ENCODE assay signal across 9 cellular contexts in genomic region chr10:110859206-110859946, GRCh38. TPM values are rescaled to one million over a fixed set of nuclear protein-coding genes. Genes with fewer than 3 reads are reported as not detected.
DNase-seq lines count a peak whose midpoint lies in the region; ATAC-seq, FAIRE-seq and TF ChIP-seq lines count a peak whose summit lies in the region.
"Had no signal": no experiment of that assay in that cellular context is flagged by ENCODE, and none has a peak within 500 bp of the region (broad histone marks: within the 10 kb centered on the region; RNA-seq: fewer than 3 reads in every experiment).

No MANE protein-coding gene starts in this region.

- H3F3A ChIP-seq in OCI-LY1 (ENCODE audit: insufficient read depth, low read length) (peaks cover 9% of the 10 kb centered on the region; the same call in 1 of the 2 replicates), GM23338 (replicated peaks; ENCODE audit: low read depth) (no peaks in the 10 kb centered on the region)

- no peak for TF ChIP-seq RAD21 in HepG2 (CRISPR knock-in tag; IDR thresholded peaks at IDR 0.05)

- peak; percentile 42 for DNase-seq in adipocyte (ENCODE audit: low read depth)
- DNase-seq in HepG2 (ENCODE audit: low spot score): no peak
- DNase-seq in stimulated activated naive CD8-positive, alpha-beta T cell treated with anti-CD3 and anti-CD28 coated beads, Interleukin-15, amount 100 ng/mL, for 72 hours: no peak
- DNase-seq in GM23338 (ENCODE audit: low spot score): no peak

- H3K4me1 ChIP-seq in OCI-LY1 (ENCODE audit: insufficient read depth, low read length, severe bottlenecking) (peaks cover 69% of the 10 kb centered on the region), adipocyte (ENCODE audit: control insufficient read depth, insufficient read depth, low read length) (peaks cover 59% of the 10 kb centered on the region), HepG2 (ENCODE audit: insufficient read depth, low read length) (peaks cover 67% of the 10 kb centered on the region), GM23338 (ENCODE audit: insufficient read depth) (no peaks in the 10 kb centered on the region)

- H3K36me3 ChIP-seq in OCI-LY1 (ENCODE audit: insufficient read depth, low read length): no peaks in the 10 kb centered on the region
- no peaks in the 10 kb centered on the region for H3K36me3 ChIP-seq in adipocyte (ENCODE audit: control insufficient read depth, insufficient read depth, low read length, severe bottlenecking)
- no peaks in the 10 kb centered on the region for H3K36me3 ChIP-seq in HepG2 (replicated peaks in 1 of 2; ENCODE audit: control insufficient read depth in 1 of 2, insufficient read depth in 2 of 2, low read length in 2 of 2)
- no peaks in the 10 kb centered on the region for H3K36me3 ChIP-seq in GM23338 (ENCODE audit: insufficient read depth)
- H3K36me3 ChIP-seq: SJCRH30 had no signal

- in situ Hi-C loops in HepG2 (cut with HindIII; ENCODE audit: extremely low pct_ligation_motif_present, low pct_unique_long_range_greater_than_20kb): no loop called here

- POLR2A ChIA-PET in HepG2 (lab: Yijun Ruan, JAX): interaction anchor here (1.5 to 4.8 kb wide), 4 partner anchors 12 to 59 kb away, joined by 3 to 53 read pairs (median 28); partner anchors contain the start of genes BBIP1, PDCD4 and SHOC2

- ATAC-seq in HepG2: peak; percentile 16
- ATAC-seq in stimulated activated naive CD8-positive, alpha-beta T cell treated with anti-CD3 and anti-CD28 coated beads, Interleukin-15, amount 100 ng/mL, for 72 hours: no peak
- ATAC-seq in HG03432 (IDR thresholded peaks at IDR 0.05; ENCODE audit: unreplicated experiment): no peak
- no peak for ATAC-seq in GM23338
- ATAC-seq in HG02970 (IDR thresholded peaks at IDR 0.05; ENCODE audit: low FRiP score, unreplicated experiment): no peak
- ATAC-seq: HCT116 had no signal

- H3K9me2 ChIP-seq in OCI-LY1 (ENCODE audit: low read depth, low read length): no peaks in the 10 kb centered on the region
- peaks cover 5% of the 10 kb centered on the region for H3K9me2 ChIP-seq in GM23338 (ENCODE audit: insufficient read depth)

- CTCF ChIA-PET in HepG2 (lab: Yijun Ruan, JAX; ENCODE audit: low intra/inter-chr PET ratio, low total read pairs): no interaction called here

- no peak for TF ChIP-seq CTCF in OCI-LY1 (IDR thresholded peaks at IDR 0.05; ENCODE audit: low read length)
- TF ChIP-seq CTCF in HepG2 (CRISPR knock-in tag; IDR thresholded peaks at IDR 0.05): no peak
- no peak for TF ChIP-seq CTCF in GM23338 (conservative IDR thresholded peaks at IDR 0.05; ENCODE audit: low read depth in 2 of 2)

- H3K9ac ChIP-seq in OCI-LY1 (ENCODE audit: low read length): peak overlapping the region; percentile 66
- peak overlapping the region; percentile 85 for H3K9ac ChIP-seq in adipocyte (ENCODE audit: low read length)
- H3K9ac ChIP-seq in HepG2 (ENCODE audit: insufficient read depth, low read depth, low read length): no peak overlapping the region

- no peak for FAIRE-seq in HepG2 (lab: Jason Lieb, UNC)

- H3K36me3 Mint-ChIP-seq in GM23338 (ENCODE audit: low read depth): no peaks in the 10 kb centered on the region

- no peaks in the 10 kb centered on the region for H3K9me3 ChIP-seq in OCI-LY1 (ENCODE audit: low read length)
- H3K9me3 ChIP-seq in adipocyte (ENCODE audit: control insufficient read depth, low read length): no peaks in the 10 kb centered on the region
- no peaks in the 10 kb centered on the region for H3K9me3 ChIP-seq in HepG2 (ENCODE audit: low read length)
- H3K9me3 ChIP-seq: SJCRH30 had no signal

- WGBS in HepG2 (ENCODE audit: low lambda C conversion rate): 46% methylated on average over 5 of the region's 6 CpGs

- H3K4me3 Mint-ChIP-seq in stimulated activated naive CD8-positive, alpha-beta T cell treated with anti-CD3 and anti-CD28 coated beads, Interleukin-15, amount 100 ng/mL, for 72 hours: peak overlapping the region in 1 of 2 donors; percentile 60
- H3K4me3 Mint-ChIP-seq in GM23338: no peak overlapping the region

- TF ChIP-seq POLR2A in HepG2 (IDR thresholded peaks at IDR 0.05; ENCODE audit: insufficient read depth in 1 of 2, low read depth in 2 of 2, low read length in 2 of 2): no peak

- peak overlapping the region; percentile 93 to 97 for H3K27ac Mint-ChIP-seq in stimulated activated naive CD8-positive, alpha-beta T cell treated with anti-CD3 and anti-CD28 coated beads, Interleukin-15, amount 100 ng/mL, for 72 hours
- no peak overlapping the region for H3K27ac Mint-ChIP-seq in GM23338

- no peaks in the 10 kb centered on the region for H3K79me2 ChIP-seq in OCI-LY1 (ENCODE audit: insufficient read depth, low read length)
- H3K79me2 ChIP-seq in HepG2 (ENCODE audit: insufficient read depth, low read length): no peaks in the 10 kb centered on the region
- H3K79me2 ChIP-seq in GM23338 (replicated peaks; ENCODE audit: insufficient read depth): no peaks in the 10 kb centered on the region

- no TSS peak for BruUV-seq in HepG2 (replicated peaks; lab: Mats Ljungman, UMichigan)

- H3K4me1 Mint-ChIP-seq in stimulated activated naive CD8-positive, alpha-beta T cell treated with anti-CD3 and anti-CD28 coated beads, Interleukin-15, amount 100 ng/mL, for 72 hours: peaks cover 77% of the 10 kb centered on the region
- no peaks in the 10 kb centered on the region for H3K4me1 Mint-ChIP-seq in GM23338

- H3K27ac ChIP-seq in OCI-LY1 (ENCODE audit: low read depth, low read length, poor library complexity, severe bottlenecking): peak overlapping the region; percentile 99
- H3K27ac ChIP-seq in HepG2 (ENCODE audit: extremely low read length, insufficient read depth, low read length): no peak overlapping the region
- no peak overlapping the region for H3K27ac ChIP-seq in GM23338 (ENCODE audit: low read depth)
- H3K27ac ChIP-seq: SJCRH30 had no signal

- intact Hi-C loops in HepG2 (cut with micrococcal nuclease; ENCODE audit: unreplicated experiment): no loop called here

- H3K27me3 ChIP-seq in OCI-LY1 (ENCODE audit: insufficient read depth, low read length): no peaks in the 10 kb centered on the region
- no peaks in the 10 kb centered on the region for H3K27me3 ChIP-seq in adipocyte (replicated peaks; ENCODE audit: control insufficient read depth, insufficient read depth, low read length)
- no peaks in the 10 kb centered on the region for H3K27me3 ChIP-seq in HepG2 (ENCODE audit: control insufficient read depth in 1 of 2, insufficient read depth in 2 of 2, low read length in 2 of 2)
- no peaks in the 10 kb centered on the region for H3K27me3 ChIP-seq in GM23338 (ENCODE audit: insufficient read depth)
- H3K27me3 ChIP-seq: SJCRH30 had no signal

- H4K20me1 ChIP-seq in OCI-LY1 (ENCODE audit: insufficient read depth, low read length) (no peaks in the 10 kb centered on the region), HepG2 (ENCODE audit: insufficient read depth, low read length) (no peaks in the 10 kb centered on the region), GM23338 (replicated peaks; ENCODE audit: insufficient read depth) (no peaks in the 10 kb centered on the region)

- H3K27me3 Mint-ChIP-seq in stimulated activated naive CD8-positive, alpha-beta T cell treated with anti-CD3 and anti-CD28 coated beads, Interleukin-15, amount 100 ng/mL, for 72 hours: no peaks in the 10 kb centered on the region
- H3K27me3 Mint-ChIP-seq in GM23338 (ENCODE audit: insufficient read depth, low read depth, poor library complexity): peaks cover 4% of the 10 kb centered on the region

- TF ChIP-seq EP300 in HepG2 (IDR thresholded peaks at IDR 0.05; ENCODE audit: low read depth in 2 of 2, low read length in 2 of 2) (no peak), HepG2 (CRISPR knock-in tag; IDR thresholded peaks at IDR 0.05; ENCODE audit: borderline replicate concordance) (no peak)

- peaks cover 0 to 7% of the 10 kb centered on the region in 2 donors for H3K9me3 Mint-ChIP-seq in stimulated activated naive CD8-positive, alpha-beta T cell treated with anti-CD3 and anti-CD28 coated beads, Interleukin-15, amount 100 ng/mL, for 72 hours
- no peaks in the 10 kb centered on the region for H3K9me3 Mint-ChIP-seq in GM23338

- H2AFZ ChIP-seq in OCI-LY1 (ENCODE audit: low read length) (no peak overlapping the region), HepG2 (ENCODE audit: low read length) (peak overlapping the region; percentile 17), GM23338 (no peak overlapping the region)

- H3K4me3 ChIP-seq in OCI-LY1 (ENCODE audit: low read depth, low read length, poor library complexity, severe bottlenecking) (peak overlapping the region; percentile 7), adipocyte (ENCODE audit: low read length) (peak overlapping the region; percentile 43), HepG2 (replicated peaks in 1 of 3; ENCODE audit: insufficient read depth in 1 of 3, low read depth in 2 of 3, low read length in 3 of 3) (0 out of 6 replicates have a peak overlapping the region, but pooled peaks of 1 of the 3 experiments have one; percentile 32), GM23338 (no peak overlapping the region)
- H3K4me3 ChIP-seq: SJCRH30 had no signal

- H3K4me2 ChIP-seq in OCI-LY1 (ENCODE audit: low read length): peak overlapping the region; percentile 66
- H3K4me2 ChIP-seq in HepG2 (ENCODE audit: low read depth, low read length): peak overlapping the region; percentile 71
- no peak overlapping the region for H3K4me2 ChIP-seq in GM23338

RNA-seq across cellular contexts. Expression of gene PDCD4, which starts 12.4 kb away (rescaled TPM):
- 56.2 and 92.8 TPM in 2 replicates for total RNA-seq in HepG2 (2016; rRNA removed; fragmentation: Illumina TruSeq; extraction: Trizol)
- total RNA-seq in HepG2 (2016; cell fraction: cytosol; rRNA removed; fragmentation: Illumina TruSeq; extraction: Trizol; ENCODE audit: low read depth): 16.2 and 22.3 TPM in 2 replicates
- total RNA-seq in HepG2 (2016; cell fraction: insoluble cytoplasmic fraction; rRNA removed; fragmentation: Illumina TruSeq; extraction: Trizol): 63.2 and 84.9 TPM in 2 replicates
- 12.3 and 13.7 TPM in 2 replicates for total RNA-seq in HepG2 (2016; cell fraction: membrane; rRNA removed; fragmentation: Illumina TruSeq; extraction: Trizol)
- total RNA-seq in HepG2 (2016; cell fraction: nucleus; rRNA removed; fragmentation: Illumina TruSeq; extraction: Trizol): 30.6 and 42.1 TPM in 2 replicates
- polyA plus RNA-seq in HepG2 (2011; rRNA removed) (22.4 and 22.8 TPM in 2 replicates), GM23338 (2016; fragmentation: Nextera tagmentation; extraction: Ambion mirVana) (13.7 and 18.0 TPM in 2 replicates)
- 7.6 and 12.9 TPM in 2 replicates for polyA plus RNA-seq in HepG2 (2011; cell fraction: cytosol; rRNA removed)
- polyA plus RNA-seq in HepG2 (2011; cell fraction: nucleus; rRNA removed): 8.4 and 13.8 TPM in 2 replicates
- 50.1 and 77.6 TPM in 2 replicates for polyA plus RNA-seq in HepG2 (2012)
- 2.7 and 4.0 TPM in 2 replicates for polyA plus RNA-seq in HepG2 (2016; cell fraction: cytosol; fragmentation: Illumina TruSeq; extraction: Trizol; ENCODE audit: low read depth)
- 112 and 113 TPM in 2 replicates for polyA plus RNA-seq in HepG2 (2016; cell fraction: insoluble cytoplasmic fraction; fragmentation: Illumina TruSeq; extraction: Trizol; ENCODE audit: low read depth)
- polyA plus RNA-seq in HepG2 (2016; cell fraction: membrane; fragmentation: Illumina TruSeq; extraction: Trizol; ENCODE audit: low read depth): 9.3 and 9.7 TPM in 2 replicates
- polyA plus RNA-seq in HepG2 (2016; cell fraction: nucleus; fragmentation: Illumina TruSeq; extraction: Trizol; ENCODE audit: insufficient read depth, low read depth): 58.0 and 60.5 TPM in 2 replicates
- 3.8 and 12.7 TPM in 2 replicates for polyA minus RNA-seq in HepG2 (2011; rRNA and poly(A)+ RNA removed; ENCODE audit: low replicate concordance)
- 19.9 and 36.2 TPM in 2 replicates for polyA minus RNA-seq in HepG2 (2011; cell fraction: cytosol; rRNA and poly(A)+ RNA removed)
- polyA minus RNA-seq in HepG2 (2011; cell fraction: nucleus; rRNA and poly(A)+ RNA removed): 50.6 and 51.0 TPM in 2 replicates
- total RNA-seq in GM23338 (2014; rRNA removed; shearing (Covaris generic)): 9.2 and 10.1 TPM in 2 replicates

RNA-seq across cellular contexts. Expression of gene BBIP1, which starts 59.6 kb away (rescaled TPM):
- total RNA-seq in HepG2 (2016; rRNA removed; fragmentation: Illumina TruSeq; extraction: Trizol): 24.1 and 28.9 TPM in 2 replicates
- total RNA-seq in HepG2 (2016; cell fraction: cytosol; rRNA removed; fragmentation: Illumina TruSeq; extraction: Trizol; ENCODE audit: low read depth): 17.3 and 20.0 TPM in 2 replicates
- 19.7 and 29.5 TPM in 2 replicates for total RNA-seq in HepG2 (2016; cell fraction: insoluble cytoplasmic fraction; rRNA removed; fragmentation: Illumina TruSeq; extraction: Trizol)
- 32.7 and 33.9 TPM in 2 replicates for total RNA-seq in HepG2 (2016; cell fraction: membrane; rRNA removed; fragmentation: Illumina TruSeq; extraction: Trizol)
- 16.5 and 17.2 TPM in 2 replicates for total RNA-seq in HepG2 (2016; cell fraction: nucleus; rRNA removed; fragmentation: Illumina TruSeq; extraction: Trizol)
- polyA plus RNA-seq in HepG2 (2011; rRNA removed): 12.2 and 18.3 TPM in 2 replicates
- 5.5 and 7.5 TPM in 2 replicates for polyA plus RNA-seq in HepG2 (2011; cell fraction: cytosol; rRNA removed)
- 12.1 and 13.9 TPM in 2 replicates for polyA plus RNA-seq in HepG2 (2011; cell fraction: nucleus; rRNA removed)
- 19.6 and 27.5 TPM in 2 replicates for polyA plus RNA-seq in HepG2 (2012)
- polyA plus RNA-seq in HepG2 (2016; cell fraction: cytosol; fragmentation: Illumina TruSeq; extraction: Trizol; ENCODE audit: low read depth): 21.3 and 22.3 TPM in 2 replicates
- polyA plus RNA-seq in HepG2 (2016; cell fraction: insoluble cytoplasmic fraction; fragmentation: Illumina TruSeq; extraction: Trizol; ENCODE audit: low read depth): 30.5 and 34.8 TPM in 2 replicates
- 27.9 and 29.7 TPM in 2 replicates for polyA plus RNA-seq in HepG2 (2016; cell fraction: membrane; fragmentation: Illumina TruSeq; extraction: Trizol; ENCODE audit: low read depth)
- polyA plus RNA-seq in HepG2 (2016; cell fraction: nucleus; fragmentation: Illumina TruSeq; extraction: Trizol; ENCODE audit: insufficient read depth, low read depth): 21.6 and 32.5 TPM in 2 replicates
- 3.9 and 7.4 TPM in 2 replicates for polyA minus RNA-seq in HepG2 (2011; rRNA and poly(A)+ RNA removed; ENCODE audit: low replicate concordance)
- 6.7 and 7.0 TPM in 2 replicates for polyA minus RNA-seq in HepG2 (2011; cell fraction: cytosol; rRNA and poly(A)+ RNA removed)
- 30.1 and 40.0 TPM in 2 replicates for polyA minus RNA-seq in HepG2 (2011; cell fraction: nucleus; rRNA and poly(A)+ RNA removed)
- total RNA-seq in GM23338 (2014; rRNA removed; shearing (Covaris generic)): 14.8 and 20.6 TPM in 2 replicates
- polyA plus RNA-seq in GM23338 (2016; fragmentation: Nextera tagmentation; extraction: Ambion mirVana): 50.6 and 56.5 TPM in 2 replicates
